Comparison of ENCODE assay signal across 31 cellular contexts in genomic region chr16:51402785-51403184, GRCh38.
DNase-seq lines count a peak whose midpoint lies in the region; ATAC-seq and TF ChIP-seq lines count a peak whose summit lies in the region.
"Had no signal": no experiment of that assay in that cellular context is flagged by ENCODE, and none has a peak within 500 bp of the region (broad histone marks: within the 10 kb centered on the region; RNA-seq: fewer than 3 reads in every experiment).

No MANE protein-coding gene starts in this region.

- peaks cover 0 to 16% (median 0%) of the 10 kb centered on the region in 3 donors for H3K9me3 ChIP-seq in gastroesophageal sphincter
- H3K9me3 ChIP-seq: right atrium auricular region had no signal

- H3K4me3 ChIP-seq in ACC112 (ENCODE audit: low read depth, low read length), result no peak overlapping the region
- no peak overlapping the region for H3K4me3 ChIP-seq in cardiac fibroblast (replicated peaks in 1 of 2; ENCODE audit: low read depth in 2 of 2, low read length in 2 of 2)
- H3K4me3 ChIP-seq in gastroesophageal sphincter, result no peak overlapping the region
- H3K4me3 ChIP-seq: left lung, neural progenitor cell, right atrium auricular region had no signal

- H3K36me3 ChIP-seq in ACC112 (ENCODE audit: insufficient read depth, low read length), result no peaks in the 10 kb centered on the region
- H3K36me3 ChIP-seq in gastroesophageal sphincter, result no peaks in the 10 kb centered on the region
- H3K36me3 ChIP-seq: left lung, neural progenitor cell, right atrium auricular region had no signal

- WGBS in gastroesophageal sphincter (ENCODE audit: low coverage in 1 of 2), 2 donors, result 49 to 77% methylated on average over 2 to 3 of the region's 3 CpGs

- H2AFZ ChIP-seq in ACC112 (ENCODE audit: low read length, unreplicated experiment), result no peak overlapping the region
- H2AFZ ChIP-seq: neural progenitor cell, parathyroid adenoma had no signal

- intact Hi-C loops in sciatic nerve (cut with DNase I), result no loop called here
- intact Hi-C loops in left cardiac atrium (cut with DNase I), result no loop called here

- no peak for TF ChIP-seq POLR2A in gastroesophageal sphincter (IDR thresholded peaks at IDR 0.05)

- peaks cover 37% of the 10 kb centered on the region for H3K4me1 ChIP-seq in ACC112 (ENCODE audit: control insufficient read depth, insufficient read depth, low read length, unreplicated experiment)
- H3K4me1 ChIP-seq in gastroesophageal sphincter, result no peaks in the 10 kb centered on the region
- H3K4me1 ChIP-seq: left lung, neural progenitor cell, parathyroid adenoma, right atrium auricular region had no signal

- DNase-seq in cardiac fibroblast (ENCODE audit: low read depth in 2 of 2) (peak; percentile 51 to 53), sciatic nerve (ENCODE audit: low spot score) (no peak), NCI-H748 treated with DMSO at 0.1 percent for 48 hours (lab: John Stamatoyannopoulos, UW) (no peak), activated gamma-delta T cell treated with Interleukin-2 at 50 U/mL for 16 hours (no peak), left cardiac atrium (no peak)
- DNase-seq: activated CD4-positive, alpha-beta T cell treated with anti-CD3 and anti-CD28 coated beads, Interleukin-2, amount 10 ng/mL, durations not matched to agents 7 days and 5 days; activated effector memory CD4-positive, alpha-beta T cell treated with Interleukin-2 at 50 U/mL for 16 hours; activated naive CD8-positive, alpha-beta T cell treated with anti-CD3 and anti-CD28 coated beads, Interleukin-2, amount 10 ng/mL, durations not matched to agents 7 days and 5 days; activated T-cell treated with anti-CD3 and anti-CD28 coated beads, Interleukin-2, amount 50 U/mL, for 1 hour; caudate nucleus; CD8-positive, alpha-beta memory T cell; cortex of kidney; effector memory CD4-positive, alpha-beta T cell; EL; immature natural killer cell; left lung; mesendoderm; NCI-H1417; NCI-H2029 treated with DMSO at 0.1 percent for 48 hours; NCI-H524 treated with DMSO at 0.1 percent for 48 hours; stimulated activated CD4-positive, alpha-beta T cell treated with anti-CD3 and anti-CD28 coated beads, Interleukin-12 subunit alpha, Interleukin-12 subunit beta, amount 100 ng/mL, for 4 hours; stimulated activated CD4-positive, alpha-beta T cell treated with anti-CD3 and anti-CD28 coated beads, Interleukin-4, amount 100 ng/mL, for 24 hours; T-cell had no signal

- H3K79me2 ChIP-seq in ACC112 (ENCODE audit: control insufficient read depth, insufficient read depth, low read length, unreplicated experiment), result no peaks in the 10 kb centered on the region
- H3K79me2 ChIP-seq: parathyroid adenoma had no signal

- TF ChIP-seq CTCF in cardiac fibroblast (IDR thresholded peaks at IDR 0.05; ENCODE audit: low read depth, low read length) (no peak), gastroesophageal sphincter (IDR thresholded peaks at IDR 0.05) (no peak)

- H3K27ac ChIP-seq in ACC112 (ENCODE audit: low read depth, low read length) (peak overlapping the region; percentile 84), gastroesophageal sphincter (peak overlapping the region in 1 of 4 donors; percentile 24)
- H3K27ac ChIP-seq: epithelial cell of prostate, HL-60, left lung, neural progenitor cell, parathyroid adenoma, right atrium auricular region had no signal

- ATAC-seq in gastroesophageal sphincter (peak; percentile 19), sciatic nerve (peak; percentile 76), left cardiac atrium (no peak)
- no peak for ATAC-seq in activated CD4-positive, CD25-positive, alpha-beta regulatory T cell treated with anti-CD3 and anti-CD28 coated beads, Interleukin-2, amount 50 U/mL, for 24 hours
- ATAC-seq: left lung, T-cell had no signal

- H3K27me3 ChIP-seq in ACC112 (ENCODE audit: insufficient read depth, low read length) (no peaks in the 10 kb centered on the region), gastroesophageal sphincter (no peaks in the 10 kb centered on the region)
- H3K27me3 ChIP-seq: left lung, neural progenitor cell, right atrium auricular region had no signal

- no peak for TF ChIP-seq EP300 in gastroesophageal sphincter (IDR thresholded peaks at IDR 0.05)

Comparison
In these comparisons a context has a peak if more than half of its experiments do, and no peak if none do; other contexts are left out.
1. DNase-seq: peak in cardiac fibroblast (2 of 2); none in sciatic nerve (single experiment), NCI-H748 treated with DMSO at 0.1 percent for 48 hours (single experiment), activated gamma-delta T cell treated with Interleukin-2 at 50 U/mL for 16 hours (single experiment) and left cardiac atrium (single experiment).
2. ATAC-seq: peak in gastroesophageal sphincter (single experiment) and sciatic nerve (single experiment); none in activated CD4-positive, CD25-positive, alpha-beta regulatory T cell treated with anti-CD3 and anti-CD28 coated beads, Interleukin-2, amount 50 U/mL, for 24 hours (0 of 2) and left cardiac atrium (0 of 2).